ENCODE assay signal across 8 cellular contexts in the genomic region with DNA sequence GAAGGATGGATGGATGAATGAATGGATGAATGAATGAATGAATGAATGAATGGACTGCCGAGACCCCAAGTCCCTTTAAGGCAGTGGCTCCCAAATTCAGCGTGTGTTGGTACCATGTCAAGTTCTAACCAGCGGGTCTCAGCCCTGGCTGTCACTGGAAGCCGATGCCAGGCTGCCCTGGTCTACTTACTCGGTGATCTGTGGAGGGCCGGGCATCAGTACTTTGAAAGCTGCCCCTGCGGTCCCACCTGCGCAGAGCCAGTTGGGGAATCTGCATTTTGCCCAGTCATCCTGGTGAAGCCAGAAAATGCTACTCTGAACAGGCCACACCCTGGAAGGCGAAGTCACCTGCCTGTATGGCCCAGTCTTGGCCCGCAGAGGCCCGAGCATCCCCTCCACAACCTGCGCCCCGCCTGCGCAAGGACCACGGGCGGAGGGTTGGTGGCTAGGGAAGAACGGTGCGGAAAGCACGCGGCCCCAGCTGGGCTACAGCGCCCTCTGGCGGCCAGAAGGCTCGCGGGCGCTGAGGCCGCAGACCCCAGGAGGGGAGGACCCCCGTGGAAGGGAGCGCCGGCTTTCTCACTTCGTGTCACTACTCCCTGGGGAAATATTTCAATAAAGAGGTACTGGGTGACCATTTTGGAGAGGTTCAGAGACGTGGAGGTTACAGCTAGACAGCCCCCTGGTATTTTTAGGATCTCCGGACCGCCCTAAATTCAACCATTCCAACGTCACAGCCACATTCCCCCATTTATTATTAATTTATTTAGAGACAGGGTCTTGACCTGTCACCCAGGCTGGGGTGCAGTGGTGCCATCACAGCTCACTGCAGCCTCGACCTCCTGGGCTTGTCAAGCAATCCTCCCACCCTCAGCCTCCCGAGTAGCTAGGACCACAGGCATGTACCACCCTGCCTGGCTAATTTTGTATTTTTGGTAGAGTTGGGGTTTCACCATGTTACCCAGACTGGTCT. TPM values are rescaled to one million over a fixed set of nuclear protein-coding genes. Genes with fewer than 3 reads are reported as not detected.
A peak's percentile ranks its signal among the peaks of the same experiment; 100 is the strongest.
DNase-seq lines count a peak whose midpoint lies in the region; ATAC-seq and TF ChIP-seq lines count a peak whose summit lies in the region.

No MANE protein-coding gene starts in this region.

- H3K9ac ChIP-seq in fibroblast of lung (ENCODE audit: insufficient read depth, low read length), result no peak overlapping the region

- POLR2A ChIA-PET in AG04450 (lab: Yijun Ruan, JAX), result interaction anchor here (1.3 kb wide), 1 partner anchor 81 kb away, joined by 3 read pairs; no protein-coding TSS in a partner anchor

- WGBS in tibial nerve, 2 donors, result 25 to 35% methylated on average over 26 to 34 of the region's 36 CpGs

- H3K27ac ChIP-seq in AG04450 (ENCODE audit: low read depth, low read length) (no peak overlapping the region), fibroblast of lung (ENCODE audit: insufficient read depth, low read length) (no peak overlapping the region), tibial nerve (no peak overlapping the region)

- no peak for TF ChIP-seq POLR2A in tibial nerve (IDR thresholded peaks at IDR 0.05)

- H3K9me3 ChIP-seq in AG04450 (ENCODE audit: control insufficient read depth, insufficient read depth, low read length) (no peaks in the 10 kb centered on the region), fibroblast of lung (ENCODE audit: control insufficient read depth, insufficient read depth, low read depth, low read length) (no peaks in the 10 kb centered on the region), tibial nerve (no peaks in the 10 kb centered on the region)

- ATAC-seq in omental fat pad (ENCODE audit: low FRiP score), result peak; percentile 63

- CTCF ChIA-PET in AG04450 (lab: Charles Lee), result interaction anchor here (0.7 to 5.2 kb wide), 28 partner anchors 8 to 514 kb away, joined by 3 to 104 read pairs (median 5); no protein-coding TSS in a partner anchor

- TF ChIP-seq CTCF in AG04450 (IDR thresholded peaks at IDR 0.05; ENCODE audit: low read depth, low read length) (peak; percentile 98), fibroblast of lung (conservative IDR thresholded peaks at IDR 0.05 in 1 of 2, IDR thresholded peaks at IDR 0.05 in 1 of 2; ENCODE audit: low read depth in 1 of 2, low read length in 2 of 2) (peak; percentile 90 to 95), omental fat pad (IDR thresholded peaks at IDR 0.05) (peak in 1 of 3 donors; percentile 78), tibial nerve (IDR thresholded peaks at IDR 0.05) (peak; percentile 98 to 100 (median 99))

- no peaks in the 10 kb centered on the region for H3K79me2 ChIP-seq in fibroblast of lung (ENCODE audit: control insufficient read depth, insufficient read depth, low read length)

- H3K36me3 ChIP-seq in fibroblast of lung (ENCODE audit: control insufficient read depth, insufficient read depth, low read length) (peaks cover 1% of the 10 kb centered on the region), tibial nerve (peaks cover 0 to 26% (median 0%) of the 10 kb centered on the region in 3 donors)

- H3K4me1 ChIP-seq in fibroblast of lung (ENCODE audit: control insufficient read depth, extremely low read depth, insufficient read depth, low read length) (peaks cover 9% of the 10 kb centered on the region), tibial nerve (peaks cover 0 to 33% (median 5%) of the 10 kb centered on the region in 4 donors)

- H3K4me3 ChIP-seq in AG04450 (ENCODE audit: low read depth, low read length), result no peak overlapping the region
- no peak overlapping the region for H3K4me3 ChIP-seq in fibroblast of lung (replicated peaks in 1 of 4; ENCODE audit: control extremely low read depth in 1 of 4, insufficient read depth in 1 of 4, low read depth in 3 of 4, low read length in 4 of 4)
- no peak overlapping the region for H3K4me3 ChIP-seq in tibial nerve

- DNase-seq in AG04450 (ENCODE audit: low read depth, low spot score), result no peak
- peak; percentile 74 for DNase-seq in GM19238 (ENCODE audit: insufficient read length, low spot score)
- DNase-seq in NCI-H69 (lab: John Stamatoyannopoulos, UW), result peak; percentile 68
- peak; percentile 50 for DNase-seq in activated T-cell treated with anti-CD3 and anti-CD28 coated beads for 4 hours
- DNase-seq in fibroblast of lung (ENCODE audit: low read depth in 2 of 2), result peak; percentile 23 to 34
- peak; percentile 35 for DNase-seq in omental fat pad (ENCODE audit: low spot score)
- peak in 1 of 2 donors; percentile 33 for DNase-seq in tibial nerve (ENCODE audit: low spot score in 2 of 2)
- no peak for DNase-seq in GOT3 (lab: John Stamatoyannopoulos, UW)

- no peak overlapping the region for H2AFZ ChIP-seq in fibroblast of lung (ENCODE audit: low read length)

- H3K27me3 ChIP-seq in AG04450 (ENCODE audit: control insufficient read depth, insufficient read depth, low read length) (no peaks in the 10 kb centered on the region), fibroblast of lung (ENCODE audit: control insufficient read depth, insufficient read depth, low read length) (no peaks in the 10 kb centered on the region), tibial nerve (no peaks in the 10 kb centered on the region)

- peak overlapping the region; percentile 40 for H3K4me2 ChIP-seq in fibroblast of lung (ENCODE audit: extremely low read depth, insufficient read depth, low read length)

- no peak for TF ChIP-seq EP300 in tibial nerve (IDR thresholded peaks at IDR 0.05)

- no peaks in the 10 kb centered on the region for H4K20me1 ChIP-seq in fibroblast of lung (ENCODE audit: control insufficient read depth, extremely low read depth, insufficient read depth, low read length)

RNA-seq across cellular contexts. Expression of a gene that starts 34.9 kb away (rescaled TPM):
- polyA plus RNA-seq in AG04450 (2011; rRNA removed) (13.6 and 13.7 TPM in 2 replicates), fibroblast of lung (21.2 and 23.2 TPM in 2 replicates)
- polyA minus RNA-seq in AG04450 (2011; rRNA and poly(A)+ RNA removed), result 18.7 and 19.7 TPM in 2 replicates
- total RNA-seq in fibroblast of lung (1.0 and 3.8 TPM in 2 replicates), omental fat pad (10 to 100 TPM; 21.5 to 39.9 (median 30.3) TPM), tibial nerve (10 to 100 TPM; 13.5 to 30.6 (median 19.9) TPM)
- polyA plus RNA-seq in fibroblast of lung (2012), result 15.7 and 16.8 TPM in 2 replicates
- 22.1 and 26.2 TPM in 2 replicates for polyA minus RNA-seq in fibroblast of lung (ENCODE audit: low replicate concordance)

RNA-seq across cellular contexts. Expression of a gene that starts 59.9 kb away (rescaled TPM):
- 220 and 319 TPM in 2 replicates for polyA plus RNA-seq in AG04450 (2011; rRNA removed)
- polyA minus RNA-seq in AG04450 (2011; rRNA and poly(A)+ RNA removed), result 238 and 315 TPM in 2 replicates
- total RNA-seq in fibroblast of lung, result 810 and 846 TPM in 2 replicates
- 163 and 225 TPM in 2 replicates for polyA plus RNA-seq in fibroblast of lung
- polyA plus RNA-seq in fibroblast of lung (2012), result 422 and 584 TPM in 2 replicates
- polyA minus RNA-seq in fibroblast of lung (ENCODE audit: low replicate concordance), result 303 and 311 TPM in 2 replicates
- 100 to 1,000 TPM; 187 to 325 (median 254) TPM for total RNA-seq in omental fat pad
- total RNA-seq in tibial nerve, result 100 to 1,000 TPM; 156 to 224 (median 208) TPM

Comparison
In these comparisons a context has a peak if more than half of its experiments do, and no peak if none do; other contexts are left out.
1. DNase-seq: peak in GM19238 (single experiment), NCI-H69 (single experiment), activated T-cell treated with anti-CD3 and anti-CD28 coated beads for 4 hours (single experiment), fibroblast of lung (2 of 2) and omental fat pad (single experiment); none in AG04450 (single experiment) and GOT3 (single experiment).